27 cellular contexts compared by ENCODE assay signal in genomic region chr10:120927352-120927751, GRCh38.
"Had no signal": no experiment of that assay in that cellular context is flagged by ENCODE, and none has a peak within 500 bp of the region (broad histone marks: within the 10 kb centered on the region; RNA-seq: fewer than 3 reads in every experiment).

No MANE protein-coding gene starts in this region.

- H3K4me3 ChIP-seq: colonic mucosa, esophagus muscularis mucosa, gastroesophageal sphincter, heart left ventricle, hepatocyte, prostate gland, sigmoid colon, testis, tibial artery, upper lobe of left lung, uterus had no signal

- ATAC-seq: gastroesophageal sphincter; left lobe of liver; naive thymus-derived CD8-positive, alpha-beta T cell had no signal

- H3K9me3 Mint-ChIP-seq: dendritic cell treated with granulocyte-macrophage colony-stimulating factor and Interleukin-4, amounts not matched to agents 40 ng/mL and 50 ng/mL, for 4 days; neural crest cell; stimulated activated effector memory CD8-positive, alpha-beta T cell treated with anti-CD3 and anti-CD28 coated beads, Interleukin-12 subunit alpha, Interleukin-12 subunit beta, amount 100 ng/mL, for 72 hours had no signal

- DNase-seq: colonic mucosa; effector CD8-positive, alpha-beta T cell; foreskin keratinocyte; heart left ventricle; kidney; mammary epithelial cell; mesendoderm; midbrain; naive thymus-derived CD8-positive, alpha-beta T cell; right cardiac atrium; stimulated activated CD4-positive, alpha-beta T cell treated with anti-CD3 and anti-CD28 coated beads, Interleukin-2, amount 100 ng/mL, for 24 hours; stimulated activated CD4-positive, alpha-beta T cell treated with anti-CD3 and anti-CD28 coated beads, Interleukin-4, amount 100 ng/mL, for 24 hours; stimulated activated naive CD8-positive, alpha-beta T cell treated with anti-CD3 and anti-CD28 coated beads, Interleukin-15, Interleukin-2, amounts not matched to agents 100 U/mL and 50 U/mL, for 24 hours; substantia nigra; testis; tibial artery; upper lobe of left lung; uterus had no signal

- H3K4me1 ChIP-seq: colonic mucosa, esophagus muscularis mucosa, foreskin keratinocyte, gastroesophageal sphincter, heart left ventricle, sigmoid colon, testis, tibial artery, uterus had no signal

- H3K9me3 ChIP-seq: colonic mucosa, esophagus muscularis mucosa, gastroesophageal sphincter, heart left ventricle, prostate gland, sigmoid colon, testis, tibial artery, upper lobe of left lung, uterus had no signal

- H3K27ac ChIP-seq: colonic mucosa, esophagus muscularis mucosa, foreskin keratinocyte, gastroesophageal sphincter, heart left ventricle, hepatocyte, prostate gland, sigmoid colon, testis, tibial artery, upper lobe of left lung, uterus had no signal

- H3K4me3 Mint-ChIP-seq: dendritic cell treated with granulocyte-macrophage colony-stimulating factor and Interleukin-4, amounts not matched to agents 40 ng/mL and 50 ng/mL, for 4 days; naive thymus-derived CD8-positive, alpha-beta T cell; neural crest cell; stimulated activated effector memory CD8-positive, alpha-beta T cell treated with anti-CD3 and anti-CD28 coated beads, Interleukin-12 subunit alpha, Interleukin-12 subunit beta, amount 100 ng/mL, for 72 hours had no signal

- H3K4me1 Mint-ChIP-seq: naive thymus-derived CD8-positive, alpha-beta T cell; neural crest cell; stimulated activated effector memory CD8-positive, alpha-beta T cell treated with anti-CD3 and anti-CD28 coated beads, Interleukin-12 subunit alpha, Interleukin-12 subunit beta, amount 100 ng/mL, for 72 hours had no signal

- H3K27ac Mint-ChIP-seq: dendritic cell treated with granulocyte-macrophage colony-stimulating factor and Interleukin-4, amounts not matched to agents 40 ng/mL and 50 ng/mL, for 4 days; naive thymus-derived CD8-positive, alpha-beta T cell; stimulated activated effector memory CD8-positive, alpha-beta T cell treated with anti-CD3 and anti-CD28 coated beads, Interleukin-12 subunit alpha, Interleukin-12 subunit beta, amount 100 ng/mL, for 72 hours had no signal

- H3K36me3 Mint-ChIP-seq: naive thymus-derived CD8-positive, alpha-beta T cell; stimulated activated effector memory CD8-positive, alpha-beta T cell treated with anti-CD3 and anti-CD28 coated beads, Interleukin-12 subunit alpha, Interleukin-12 subunit beta, amount 100 ng/mL, for 72 hours had no signal

- H3K27me3 ChIP-seq: colonic mucosa, esophagus muscularis mucosa, gastroesophageal sphincter, hepatocyte, sigmoid colon, testis, tibial artery, upper lobe of left lung, uterus had no signal

- H3K36me3 ChIP-seq: colonic mucosa, esophagus muscularis mucosa, gastroesophageal sphincter, heart left ventricle, prostate gland, sigmoid colon, tibial artery, upper lobe of left lung, uterus had no signal
